In the genomic region with DNA sequence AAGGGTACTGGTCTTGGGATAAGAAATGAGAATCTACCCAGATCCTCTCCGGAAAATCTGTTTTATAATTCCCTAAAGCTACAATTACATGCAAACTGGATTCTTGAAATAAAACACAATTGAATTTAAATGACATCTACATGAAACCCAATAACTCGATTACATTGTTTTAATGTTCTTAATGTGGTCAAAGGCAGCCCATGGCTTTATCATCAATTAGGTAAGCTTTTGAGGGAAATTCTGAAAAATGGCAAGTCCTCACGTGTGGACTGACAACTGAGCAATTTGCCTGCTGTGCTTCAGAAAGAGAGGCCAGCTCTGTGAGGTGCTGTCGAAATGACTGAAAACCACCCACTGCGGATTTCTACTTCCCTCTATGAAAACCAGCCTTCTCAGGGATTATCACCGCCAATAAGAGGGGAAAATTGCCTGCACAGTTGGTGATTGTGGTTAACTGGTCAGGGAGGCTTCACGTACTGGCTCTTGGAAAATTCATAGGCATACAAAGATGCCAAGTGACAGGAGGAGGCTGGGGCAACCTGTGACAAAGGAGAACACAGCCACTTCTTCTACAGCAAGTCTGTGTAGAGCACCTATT, we compare ENCODE assay signal across 21 cellular contexts.
A peak's percentile ranks its signal among the peaks of the same experiment; 100 is the strongest.
DNase-seq lines count a peak whose midpoint lies in the region; ATAC-seq, FAIRE-seq and TF ChIP-seq lines count a peak whose summit lies in the region.
"Had no signal": no experiment of that assay in that cellular context is flagged by ENCODE, and none has a peak within 500 bp of the region (broad histone marks: within the 10 kb centered on the region; RNA-seq: fewer than 3 reads in every experiment).

No MANE protein-coding gene starts in this region.

- no peak overlapping the region for H3K4ac ChIP-seq in H1 (replicated peaks; ENCODE audit: insufficient read length, low read depth, low read length)

- no peak overlapping the region for H2BK20ac ChIP-seq in H1 (ENCODE audit: low read length)

- H2BK15ac ChIP-seq in H1 (ENCODE audit: low read length): no peak overlapping the region

- H3K4me1 ChIP-seq in H1 (replicated peaks in 1 of 4; ENCODE audit: control insufficient read depth in 3 of 4, insufficient read depth in 4 of 4, low read length in 3 of 4): no peaks in the 10 kb centered on the region
- H3K4me1 ChIP-seq: BLaER1 had no signal

- H3K23ac ChIP-seq in H1 (ENCODE audit: insufficient read length): no peak overlapping the region

- POLR2A ChIA-PET in H1 (lab: Charles Lee; ENCODE audit: partially characterized antibody): no interaction called here
- POLR2A ChIA-PET in activated CD4-positive, alpha-beta T cell treated with anti-CD3 and anti-CD28 coated beads for 36 hours (lab: Charles Lee): no interaction called here

- H3K23me2 ChIP-seq in H1 (ENCODE audit: low read depth, low read length): no peaks in the 10 kb centered on the region; the same call in 1 of the 2 replicates

- H3K36me3 Mint-ChIP-seq in activated CD4-positive, alpha-beta T cell treated with anti-CD3 and anti-CD28 coated beads for 36 hours (ENCODE audit: low read depth): no peaks in the 10 kb centered on the region
- H3K36me3 Mint-ChIP-seq: CD4-positive, alpha-beta memory T cell had no signal

- TF ChIP-seq CTCF in NB4 (IDR thresholded peaks at IDR 0.05; ENCODE audit: low read depth, low read length): no peak
- no peak for TF ChIP-seq CTCF in H1 (IDR thresholded peaks at IDR 0.05; ENCODE audit: control extremely low read depth in 1 of 3, insufficient read depth in 1 of 3, low read depth in 1 of 3, low read length in 3 of 3)

- H3K9me3 Mint-ChIP-seq in activated CD4-positive, alpha-beta T cell treated with anti-CD3 and anti-CD28 coated beads for 36 hours (ENCODE audit: low read depth): no peaks in the 10 kb centered on the region

- DNase-seq in AML-193 (lab: John Stamatoyannopoulos, UW) (peak; percentile 16 to 30), NB4 (ENCODE audit: low read depth) (peak; percentile 31), SK-N-DZ (ENCODE audit: low spot score) (peak; percentile 49), H1 (ENCODE audit: low read depth in 1 of 2, low spot score in 2 of 2) (no peak), NCI-H446 (lab: John Stamatoyannopoulos, UW) (no peak), NCI-H2196 (lab: John Stamatoyannopoulos, UW; ENCODE audit: unreplicated experiment) (no peak)
- no peak for DNase-seq in activated CD4-positive, alpha-beta T cell treated with anti-CD3 and anti-CD28 coated beads for 36 hours
- DNase-seq: CD4-positive, alpha-beta memory T cell; NCI-H1105 treated with DMSO at 0.1 percent for 48 hours; NCI-H1930; NCI-H2171; NCI-H82; PC-3; RPMI8226; SHP77 treated with DMSO at 0.1 percent for 48 hours; SW 1271; T-helper 2 cell had no signal

- peak overlapping the region; percentile 51; the same call in 1 of the 2 replicates for H2AFZ ChIP-seq in H1 (ENCODE audit: low read length)

- no peak overlapping the region for H3K4me3 ChIP-seq in NB4 (ENCODE audit: low read depth, low read length)
- no peak overlapping the region for H3K4me3 ChIP-seq in H1 (ENCODE audit: extremely low read depth in 1 of 4, insufficient read depth in 2 of 4, low read depth in 3 of 4, low read length in 4 of 4)
- H3K4me3 ChIP-seq: BLaER1 had no signal

- no peak overlapping the region for H4K8ac ChIP-seq in H1 (ENCODE audit: extremely low read depth, insufficient read depth, low read length)

- no peak for ATAC-seq in activated CD4-positive, alpha-beta T cell treated with anti-CD3 and anti-CD28 coated beads for 36 hours
- no peak for ATAC-seq in GM18517 (IDR thresholded peaks at IDR 0.05; ENCODE audit: unreplicated experiment)
- ATAC-seq: PC-3 had no signal

- WGBS in H1 (ENCODE audit: extremely low coverage in 1 of 2, insufficient coverage in 1 of 2, insufficient read length in 1 of 2, insufficient replicate concordance in 2 of 2, low coverage in 1 of 2, low lambda C conversion rate in 2 of 2, missing lambda C conversion rate in 1 of 2), 2 experiments: 82% methylated on average over 7 of the region's 7 CpGs; no CpG with 5 or more reads in 1 of the 2 experiments

- H3K9me3 ChIP-seq in H1 (ENCODE audit: insufficient read depth in 2 of 2, low read depth in 1 of 2, low read length in 1 of 2): no peaks in the 10 kb centered on the region

- no peak overlapping the region for H2BK5ac ChIP-seq in H1 (ENCODE audit: low read depth, low read length)

- no peak for TF ChIP-seq RAD21 in H1 (IDR thresholded peaks at IDR 0.05 in 1 of 2, conservative IDR thresholded peaks at IDR 0.05 in 1 of 2; ENCODE audit: low read depth in 2 of 2, low read length in 2 of 2)

- H3K9ac ChIP-seq in H1 (replicated peaks in 1 of 4; ENCODE audit: extremely low read depth in 1 of 4, low read depth in 3 of 4, low read length in 3 of 4): no peak overlapping the region
- H3K9ac ChIP-seq: BLaER1 had no signal

- H3K14ac ChIP-seq in H1 (ENCODE audit: insufficient read length): no peak overlapping the region

- H2AK5ac ChIP-seq in H1 (ENCODE audit: low read depth, low read length): no peak overlapping the region

- H3K4me2 ChIP-seq in H1 (ENCODE audit: insufficient read depth in 1 of 2, low read depth in 2 of 2, low read length in 2 of 2): no peak overlapping the region
- H3K4me2 ChIP-seq: BLaER1 had no signal

- H3K27ac ChIP-seq in H1 (ENCODE audit: low read depth, low read length): no peak overlapping the region
- H3K27ac ChIP-seq: BLaER1 had no signal

- peaks cover 21% of the 10 kb centered on the region for H3K27me3 Mint-ChIP-seq in activated CD4-positive, alpha-beta T cell treated with anti-CD3 and anti-CD28 coated beads for 36 hours

- no peaks in the 10 kb centered on the region for H4K20me1 ChIP-seq in H1 (replicated peaks in 1 of 2; ENCODE audit: control insufficient read depth in 1 of 2, insufficient read depth in 2 of 2, low read length in 2 of 2)
- H4K20me1 ChIP-seq: BLaER1 had no signal

- no peaks in the 10 kb centered on the region; a peak in 1 of 4 replicates for H3K79me2 ChIP-seq in H1 (ENCODE audit: control insufficient read depth in 1 of 2, insufficient read depth in 2 of 2, low read length in 2 of 2)

- no peak overlapping the region for H4K91ac ChIP-seq in H1 (replicated peaks; ENCODE audit: insufficient read length, low read length)

- H3K4me3 Mint-ChIP-seq in activated CD4-positive, alpha-beta T cell treated with anti-CD3 and anti-CD28 coated beads for 36 hours: no peak overlapping the region
- H3K4me3 Mint-ChIP-seq: CD4-positive, alpha-beta memory T cell had no signal

- H3K79me1 ChIP-seq in H1 (ENCODE audit: low read depth, low read length): no peaks in the 10 kb centered on the region

- TF ChIP-seq EP300 in H1 (IDR thresholded peaks at IDR 0.05; ENCODE audit: borderline replicate concordance in 1 of 2, low read depth in 2 of 2, low read length in 2 of 2): no peak

- no peak overlapping the region for H3K27ac Mint-ChIP-seq in activated CD4-positive, alpha-beta T cell treated with anti-CD3 and anti-CD28 coated beads for 36 hours
- H3K27ac Mint-ChIP-seq: CD4-positive, alpha-beta memory T cell had no signal

- no peaks in the 10 kb centered on the region for H3K27me3 ChIP-seq in H1 (replicated peaks in 1 of 4; ENCODE audit: control insufficient read depth in 3 of 4, extremely low read depth in 1 of 4, insufficient read depth in 3 of 4, low read length in 3 of 4)
- H3K27me3 ChIP-seq: BLaER1 had no signal

- intact Hi-C loops in activated CD4-positive, alpha-beta T cell treated with anti-CD3 and anti-CD28 coated beads for 36 hours (cut with DNase I, micrococcal nuclease): no loop called here

- no peaks in the 10 kb centered on the region for H3K36me3 ChIP-seq in H1 (ENCODE audit: control insufficient read depth in 2 of 4, insufficient read depth in 4 of 4, low read length in 3 of 4)
- H3K36me3 ChIP-seq: BLaER1 had no signal

- CTCF ChIA-PET in H1 (lab: Charles Lee; ENCODE audit: partially characterized antibody): no interaction called here
- CTCF ChIA-PET in activated CD4-positive, alpha-beta T cell treated with anti-CD3 and anti-CD28 coated beads for 36 hours (lab: Charles Lee): no interaction called here

- no peak overlapping the region for H3K18ac ChIP-seq in H1 (ENCODE audit: extremely low read depth, low read length)

- H2BK120ac ChIP-seq in H1 (replicated peaks; ENCODE audit: low read depth, low read length): no peak overlapping the region

- no peak overlapping the region for H2BK12ac ChIP-seq in H1 (ENCODE audit: low read depth, low read length)

- H3K56ac ChIP-seq in H1 (replicated peaks; ENCODE audit: insufficient read length, low read depth, low read length): no peak overlapping the region

- no peak for TF ChIP-seq POLR2A in NB4 (IDR thresholded peaks at IDR 0.05; ENCODE audit: extremely low read depth, insufficient read length)
- no peak for TF ChIP-seq POLR2A in H1 (IDR thresholded peaks at IDR 0.05; ENCODE audit: control extremely low read depth in 1 of 2, low read depth in 2 of 2, low read length in 2 of 2)

- peaks cover 2% of the 10 kb centered on the region for H3K4me1 Mint-ChIP-seq in activated CD4-positive, alpha-beta T cell treated with anti-CD3 and anti-CD28 coated beads for 36 hours

- no peak overlapping the region for H4K5ac ChIP-seq in H1 (ENCODE audit: insufficient read length, low read depth, low read length)

- FAIRE-seq in H1 (lab: Jason Lieb, UNC): no peak
- FAIRE-seq: A204.1, GM12891 had no signal

TF ChIP-seq in H1, 55 proteins besides CTCF, POLR2A, EP300 and RAD21:
- TF ChIP-seq TAF1 (IDR thresholded peaks at IDR 0.05; ENCODE audit: low read depth, low read length) (no peak), YY1 (IDR thresholded peaks at IDR 0.05; ENCODE audit: low read depth, low read length) (no peak), KDM1A (IDR thresholded peaks at IDR 0.05; ENCODE audit: borderline replicate concordance, low read length) (no peak), MAFK (IDR thresholded peaks at IDR 0.05; ENCODE audit: low read depth, low read length) (no peak), NRF1 (IDR thresholded peaks at IDR 0.05; ENCODE audit: low read depth, low read length) (no peak), SIN3A (conservative IDR thresholded peaks at IDR 0.05 in 1 of 2, IDR thresholded peaks at IDR 0.05 in 1 of 2; ENCODE audit: low read depth in 1 of 2, low read length in 2 of 2) (no peak), GABPA (IDR thresholded peaks at IDR 0.05; ENCODE audit: borderline replicate concordance, insufficient read depth, low read length) (no peak), CTBP2 (IDR thresholded peaks at IDR 0.05; ENCODE audit: borderline replicate concordance, insufficient read depth, insufficient read length, low read length) (no peak), HDAC2 (IDR thresholded peaks at IDR 0.05; ENCODE audit: borderline replicate concordance in 1 of 2, low read depth in 2 of 2, low read length in 2 of 2) (no peak)
- TF ChIP-seq, protein P1, sequence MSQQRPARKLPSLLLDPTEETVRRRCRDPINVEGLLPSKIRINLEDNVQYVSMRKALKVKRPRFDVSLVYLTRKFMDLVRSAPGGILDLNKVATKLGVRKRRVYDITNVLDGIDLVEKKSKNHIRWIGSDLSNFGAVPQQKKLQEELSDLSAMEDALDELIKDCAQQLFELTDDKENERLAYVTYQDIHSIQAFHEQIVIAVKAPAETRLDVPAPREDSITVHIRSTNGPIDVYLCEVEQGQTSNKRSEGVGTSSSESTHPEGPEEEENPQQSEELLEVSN (IDR thresholded peaks at IDR 0.05): no peak

Comparison
In these comparisons a context has a peak if more than half of its experiments do, and no peak if none do; other contexts are left out.
1. DNase-seq: peak in AML-193 (2 of 2), NB4 (single experiment) and SK-N-DZ (single experiment); none in H1 (0 of 2), NCI-H446 (0 of 2), NCI-H2196 (single experiment) and activated CD4-positive, alpha-beta T cell treated with anti-CD3 and anti-CD28 coated beads for 36 hours (single experiment).